Comparison of ENCODE assay signal across 26 cellular contexts in the genomic region with DNA sequence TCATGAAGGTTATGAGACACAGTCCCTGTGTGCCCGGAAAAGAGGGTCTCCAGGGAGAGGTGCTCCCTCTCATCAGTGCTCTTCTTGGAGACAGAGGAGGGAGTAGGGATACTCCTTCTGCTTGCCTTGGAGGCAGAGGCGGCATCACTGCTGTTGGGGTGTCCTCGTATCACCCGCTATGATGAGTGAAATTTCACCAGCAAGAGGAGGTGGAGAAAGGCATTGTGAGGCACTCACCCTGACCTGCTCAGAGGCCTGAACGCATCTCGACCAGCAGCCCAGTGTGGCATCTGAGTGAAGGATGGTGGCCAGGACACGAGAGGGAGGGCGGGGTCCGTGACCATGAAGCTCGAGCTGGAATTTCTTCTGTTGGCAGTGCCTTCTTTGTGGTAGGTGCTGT.
DNase-seq lines count a peak whose midpoint lies in the region; ATAC-seq and TF ChIP-seq lines count a peak whose summit lies in the region.
"Had no signal": no experiment of that assay in that cellular context is flagged by ENCODE, and none has a peak within 500 bp of the region (broad histone marks: within the 10 kb centered on the region; RNA-seq: fewer than 3 reads in every experiment).

No MANE protein-coding gene starts in this region.

- DNase-seq in T-helper 2 cell treated with Interferon-gamma antibody and Interleukin-4, amounts not matched to agents 5 μg/mL and 100 μg/mL, for 36 hours (ENCODE audit: low spot score) = no peak
- DNase-seq in T-helper 2 cell (no peak), DND-41 (no peak), posterior vena cava (ENCODE audit: low spot score) (peak; percentile 51), NCI-H187 (lab: John Stamatoyannopoulos, UW) (no peak), SKM-1 treated with dmso at 0.1 percent for 144 hours (lab: John Stamatoyannopoulos, UW; ENCODE audit: unreplicated experiment) (no peak), G401 (ENCODE audit: low spot score) (no peak)
- DNase-seq in activated naive CD8-positive, alpha-beta T cell treated with anti-CD3 and anti-CD28 coated beads for 36 hours = no peak
- DNase-seq: CD8-positive, alpha-beta T cell; DMS 273 treated with DMSO at 0.1 percent for 48 hours; DMS79; NCI-H1092; NCI-H1417 treated with DMSO at 0.1 percent for 48 hours; NCI-H187 treated with DMSO at 0.1 percent for 48 hours; NCI-H446 treated with DMSO at 0.1 percent for 48 hours; NCI-H526; NCI-H82; NK-92 treated with Interleukin-12 subunit alpha and Interleukin-12 subunit beta, amount 100 ng/mL, for 24 hours; RPMI8226; SHP77 had no signal

- H3K36me3 Mint-ChIP-seq in T-helper 2 cell treated with Interferon-gamma antibody and Interleukin-4, amounts not matched to agents 5 μg/mL and 100 μg/mL, for 36 hours (ENCODE audit: low read depth) = peaks cover 44% of the 10 kb centered on the region
- peaks cover 37% of the 10 kb centered on the region for H3K36me3 Mint-ChIP-seq in activated naive CD8-positive, alpha-beta T cell treated with anti-CD3 and anti-CD28 coated beads for 36 hours

- H3K27ac ChIP-seq in DND-41 (ENCODE audit: low read length) = peak overlapping the region; percentile 61
- H3K27ac ChIP-seq: 22Rv1, C4-2B, KMS-11 had no signal

- H3K4me1 ChIP-seq in DND-41 (ENCODE audit: insufficient read depth, low read length) = peaks cover 68% of the 10 kb centered on the region

- H3K4me1 Mint-ChIP-seq in T-helper 2 cell treated with Interferon-gamma antibody and Interleukin-4, amounts not matched to agents 5 μg/mL and 100 μg/mL, for 36 hours (ENCODE audit: low read depth) = peaks cover 60% of the 10 kb centered on the region
- H3K4me1 Mint-ChIP-seq in activated naive CD8-positive, alpha-beta T cell treated with anti-CD3 and anti-CD28 coated beads for 36 hours = peaks cover 54% of the 10 kb centered on the region

- no peaks in the 10 kb centered on the region for H3K9me3 Mint-ChIP-seq in T-helper 2 cell treated with Interferon-gamma antibody and Interleukin-4, amounts not matched to agents 5 μg/mL and 100 μg/mL, for 36 hours
- H3K9me3 Mint-ChIP-seq in activated naive CD8-positive, alpha-beta T cell treated with anti-CD3 and anti-CD28 coated beads for 36 hours = no peaks in the 10 kb centered on the region
- H3K9me3 Mint-ChIP-seq: CD8-positive, alpha-beta T cell; IgD-negative memory B cell had no signal

- no peak overlapping the region for H3K4me3 ChIP-seq in DND-41 (ENCODE audit: low read depth in 1 of 2, low read length in 2 of 2)

- peak overlapping the region; percentile 46 for H3K27ac Mint-ChIP-seq in T-helper 2 cell treated with Interferon-gamma antibody and Interleukin-4, amounts not matched to agents 5 μg/mL and 100 μg/mL, for 36 hours
- H3K27ac Mint-ChIP-seq in activated naive CD8-positive, alpha-beta T cell treated with anti-CD3 and anti-CD28 coated beads for 36 hours = peak overlapping the region; percentile 54
- H3K27ac Mint-ChIP-seq: B cell; CD8-positive, alpha-beta T cell; IgD-negative memory B cell had no signal

- H3K4me2 ChIP-seq in DND-41 (ENCODE audit: insufficient read depth, low read length) = no peak overlapping the region
- H3K4me2 ChIP-seq: KMS-11 had no signal

- no peak for ATAC-seq in DND-41 (ENCODE audit: insufficient read depth, low read depth)
- ATAC-seq: CD8-positive, alpha-beta T cell; HCT116 had no signal

- H3K9me3 ChIP-seq in DND-41 (ENCODE audit: insufficient read depth, low read length, severe bottlenecking) = no peaks in the 10 kb centered on the region

- no peaks in the 10 kb centered on the region for H4K20me1 ChIP-seq in DND-41 (ENCODE audit: insufficient read depth, low read length)

- in situ Hi-C loops in G401 (cut with HindIII; ENCODE audit: low sequenced_read_pairs) = no loop called here

- TF ChIP-seq CTCF in DND-41 (IDR thresholded peaks at IDR 0.05; ENCODE audit: borderline replicate concordance, extremely low read depth, low read length, poor library complexity, severe bottlenecking) = no peak

- H3K27me3 Mint-ChIP-seq in T-helper 2 cell treated with Interferon-gamma antibody and Interleukin-4, amounts not matched to agents 5 μg/mL and 100 μg/mL, for 36 hours (ENCODE audit: low read depth) = no peaks in the 10 kb centered on the region
- no peaks in the 10 kb centered on the region for H3K27me3 Mint-ChIP-seq in activated naive CD8-positive, alpha-beta T cell treated with anti-CD3 and anti-CD28 coated beads for 36 hours
- H3K27me3 Mint-ChIP-seq: B cell, IgD-negative memory B cell had no signal

- intact Hi-C loops in posterior vena cava (cut with DNase I) = no loop called here

- H2AFZ ChIP-seq in DND-41 (ENCODE audit: low read depth, low read length) = no peak overlapping the region

- H3K4me3 Mint-ChIP-seq in T-helper 2 cell treated with Interferon-gamma antibody and Interleukin-4, amounts not matched to agents 5 μg/mL and 100 μg/mL, for 36 hours = no peak overlapping the region
- H3K4me3 Mint-ChIP-seq in activated naive CD8-positive, alpha-beta T cell treated with anti-CD3 and anti-CD28 coated beads for 36 hours = no peak overlapping the region
- H3K4me3 Mint-ChIP-seq: B cell; CD8-positive, alpha-beta T cell; IgD-negative memory B cell had no signal

- peaks cover 60% of the 10 kb centered on the region for H3K79me2 ChIP-seq in DND-41 (ENCODE audit: insufficient read depth, low read length)

- H3K9ac ChIP-seq in DND-41 (ENCODE audit: low read depth, low read length) = no peak overlapping the region
- H3K9ac ChIP-seq: KMS-11 had no signal

- no peaks in the 10 kb centered on the region for H3K27me3 ChIP-seq in DND-41 (ENCODE audit: insufficient read depth, low read length, poor library complexity)

- H3K36me3 ChIP-seq in DND-41 (ENCODE audit: insufficient read depth, low read length) = peaks cover 34% of the 10 kb centered on the region
